Comparison of ENCODE assay signal across 9 cellular contexts in genomic region chr19:2719910-2720776, GRCh38. TPM values are rescaled to one million over a fixed set of nuclear protein-coding genes. Genes with fewer than 3 reads are reported as not detected.
DNase-seq lines count a peak whose midpoint lies in the region; ATAC-seq and TF ChIP-seq lines count a peak whose summit lies in the region.
"Had no signal": no experiment of that assay in that cellular context is flagged by ENCODE, and none has a peak within 500 bp of the region (broad histone marks: within the 10 kb centered on the region; RNA-seq: fewer than 3 reads in every experiment).

No MANE protein-coding gene starts in this region.

- H3K36me3 Mint-ChIP-seq in stimulated activated naive CD8-positive, alpha-beta T cell treated with anti-CD3 and anti-CD28 coated beads, Interleukin-15, Interleukin-2, amounts not matched to agents 100 ng/mL and 50 ng/mL, for 24 hours (ENCODE audit: low read depth) = no peaks in the 10 kb centered on the region
- no peaks in the 10 kb centered on the region for H3K36me3 Mint-ChIP-seq in central memory CD8-positive, alpha-beta T cell (ENCODE audit: insufficient read depth)
- H3K36me3 Mint-ChIP-seq in Calu3 (ENCODE audit: insufficient read depth, unreplicated experiment) = no peaks in the 10 kb centered on the region

- peaks cover 5% of the 10 kb centered on the region for H3K4me1 Mint-ChIP-seq in stimulated activated naive CD8-positive, alpha-beta T cell treated with anti-CD3 and anti-CD28 coated beads, Interleukin-15, Interleukin-2, amounts not matched to agents 100 ng/mL and 50 ng/mL, for 24 hours (ENCODE audit: low read depth)
- peaks cover 5% of the 10 kb centered on the region for H3K4me1 Mint-ChIP-seq in central memory CD8-positive, alpha-beta T cell
- H3K4me1 Mint-ChIP-seq in Calu3 (ENCODE audit: low read depth, unreplicated experiment) = no peaks in the 10 kb centered on the region

- H3K9me3 Mint-ChIP-seq in stimulated activated naive CD8-positive, alpha-beta T cell treated with anti-CD3 and anti-CD28 coated beads, Interleukin-15, Interleukin-2, amounts not matched to agents 100 ng/mL and 50 ng/mL, for 24 hours = peaks cover 7% of the 10 kb centered on the region
- H3K9me3 Mint-ChIP-seq in central memory CD8-positive, alpha-beta T cell = peaks cover 8% of the 10 kb centered on the region
- H3K9me3 Mint-ChIP-seq in Calu3 (ENCODE audit: low read depth, unreplicated experiment) = peaks cover 4% of the 10 kb centered on the region

- ATAC-seq in stimulated activated naive CD8-positive, alpha-beta T cell treated with anti-CD3 and anti-CD28 coated beads, Interleukin-15, Interleukin-2, amounts not matched to agents 100 U/mL and 50 U/mL, for 24 hours = no peak
- no peak for ATAC-seq in central memory CD8-positive, alpha-beta T cell (replicated peaks; ENCODE audit: extremely low read depth, poor library complexity, severe bottlenecking)
- no peak for ATAC-seq in GM19452 (IDR thresholded peaks at IDR 0.05; ENCODE audit: unreplicated experiment)

- BruUV-seq in Calu3 (replicated peaks; lab: Mats Ljungman, UMichigan) = no TSS peak

- no peak overlapping the region for H3K27ac Mint-ChIP-seq in stimulated activated naive CD8-positive, alpha-beta T cell treated with anti-CD3 and anti-CD28 coated beads, Interleukin-15, Interleukin-2, amounts not matched to agents 100 ng/mL and 50 ng/mL, for 24 hours
- H3K27ac Mint-ChIP-seq in central memory CD8-positive, alpha-beta T cell (ENCODE audit: low read depth) = no peak overlapping the region
- H3K27ac Mint-ChIP-seq in Calu3 (ENCODE audit: unreplicated experiment) = no peak overlapping the region

- peak overlapping the region; percentile 41 for H3K4me3 Mint-ChIP-seq in stimulated activated naive CD8-positive, alpha-beta T cell treated with anti-CD3 and anti-CD28 coated beads, Interleukin-15, Interleukin-2, amounts not matched to agents 100 ng/mL and 50 ng/mL, for 24 hours
- peak overlapping the region; percentile 31 for H3K4me3 Mint-ChIP-seq in central memory CD8-positive, alpha-beta T cell
- no peak overlapping the region for H3K4me3 Mint-ChIP-seq in Calu3 (ENCODE audit: low read depth, unreplicated experiment)

- intact Hi-C loops in Calu3 (cut with micrococcal nuclease; ENCODE audit: unreplicated experiment) = no loop called here

- peaks cover 17% of the 10 kb centered on the region for H3K27me3 Mint-ChIP-seq in stimulated activated naive CD8-positive, alpha-beta T cell treated with anti-CD3 and anti-CD28 coated beads, Interleukin-15, Interleukin-2, amounts not matched to agents 100 ng/mL and 50 ng/mL, for 24 hours
- peaks cover 36% of the 10 kb centered on the region for H3K27me3 Mint-ChIP-seq in central memory CD8-positive, alpha-beta T cell
- peaks cover 58% of the 10 kb centered on the region for H3K27me3 Mint-ChIP-seq in Calu3 (ENCODE audit: unreplicated experiment)

- CTCF ChIA-PET in Calu3 (lab: Charles Lee) = no interaction called here

- no peak for DNase-seq in stimulated activated naive CD8-positive, alpha-beta T cell treated with anti-CD3 and anti-CD28 coated beads, Interleukin-15, Interleukin-2, amounts not matched to agents 100 U/mL and 50 U/mL, for 24 hours
- no peak for DNase-seq in central memory CD8-positive, alpha-beta T cell (ENCODE audit: low spot score in 2 of 2)
- DNase-seq in medulla oblongata (ENCODE audit: extremely low spot score) (peak; percentile 37), T-helper 1 cell (no peak), Calu3 (no peak), activated gamma-delta T cell (lab: John Stamatoyannopoulos, UW) (no peak)

- TF ChIP-seq CTCF in Calu3 (IDR thresholded peaks at IDR 0.05; ENCODE audit: unreplicated experiment) = no peak

RNA-seq across cellular contexts. Expression of gene DIRAS1, which starts 1.0 kb away (rescaled TPM):
- 0.17 and 0.51 TPM in 2 replicates for total RNA-seq in Calu3 (2022)

RNA-seq across cellular contexts. Expression of gene GNG7, which starts 17.6 kb away (rescaled TPM):
- 0.87 and 0.91 TPM in 2 replicates for total RNA-seq in Calu3 (2022)
- total RNA-seq: NCI-H460 had no signal

RNA-seq across cellular contexts. Expression of gene SLC39A3, which starts 19.7 kb away (rescaled TPM):
- total RNA-seq in Calu3 (2022) = 25.0 and 28.2 TPM in 2 replicates
